ENCODE assay signal across 25 cellular contexts in the genomic region with DNA sequence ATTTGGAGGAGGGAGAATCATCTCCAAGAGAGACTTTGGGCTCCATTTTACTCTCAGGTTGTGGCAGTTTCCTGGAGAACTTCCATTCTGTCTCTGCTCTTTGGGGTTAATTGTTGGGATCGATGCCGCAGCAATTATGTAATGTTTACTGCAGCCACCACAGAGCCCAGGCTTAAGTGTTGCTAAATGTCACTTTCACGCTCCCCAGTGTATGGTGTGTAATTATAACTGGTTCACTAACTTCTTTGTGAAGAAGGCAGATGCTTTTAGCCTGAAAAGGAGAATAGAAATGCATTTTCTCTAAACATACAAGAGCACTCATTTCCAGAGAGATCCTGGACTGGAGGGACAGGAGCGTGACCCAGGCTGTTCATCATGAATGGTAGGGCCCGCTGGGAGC.
DNase-seq lines count a peak whose midpoint lies in the region; TF ChIP-seq lines count a peak whose summit lies in the region.
"Had no signal": no experiment of that assay in that cellular context is flagged by ENCODE, and none has a peak within 500 bp of the region (broad histone marks: within the 10 kb centered on the region; RNA-seq: fewer than 3 reads in every experiment).

No MANE protein-coding gene starts in this region.

- intact Hi-C loops in dorsolateral prefrontal cortex (cut with DNase I), result no loop called here

- no peak overlapping the region for H3K4me3 ChIP-seq in dorsolateral prefrontal cortex
- H3K4me3 ChIP-seq: psoas muscle, upper lobe of left lung had no signal

- H3K27ac ChIP-seq in dorsolateral prefrontal cortex, result no peak overlapping the region
- H3K27ac ChIP-seq: 22Rv1, upper lobe of left lung had no signal

- DNase-seq in NCI-H2029 (lab: John Stamatoyannopoulos, UW) (peak; percentile 14), NCI-H2029 treated with DMSO at 0.1 percent for 48 hours (lab: John Stamatoyannopoulos, UW) (no peak), NCI-H2081 treated with DMSO at 0.1 percent for 48 hours (lab: John Stamatoyannopoulos, UW) (peak; percentile 83), NCI-H774 (lab: John Stamatoyannopoulos, UW) (peak; percentile 72), retina (peak; percentile 51), SW480 (ENCODE audit: low spot score) (no peak), NCI-H526 (lab: John Stamatoyannopoulos, UW) (no peak), dorsolateral prefrontal cortex (no peak)
- DNase-seq: activated CD4-positive, alpha-beta T cell treated with anti-CD3 and anti-CD28 coated beads, Interleukin-2, amount 50 U/mL, for 4 hours; activated CD4-positive, CD25-positive, alpha-beta regulatory T cell; activated CD8-positive, alpha-beta memory T cell treated with anti-CD3 and anti-CD28 coated beads, Interleukin-2, amount 50 U/mL, for 48 hours; activated effector memory CD4-positive, alpha-beta T cell treated with Interleukin-2 at 50 U/mL for 16 hours; activated naive CD8-positive, alpha-beta T cell treated with anti-CD3 and anti-CD28 coated beads, Interleukin-2, amount 10 ng/mL, durations not matched to agents 7 days and 5 days; CD4-positive, alpha-beta memory T cell; GDM1; head of caudate nucleus; HFFc6; kidney glomerular epithelial cell; NCI-H2171 treated with DMSO at 0.1 percent for 48 hours; psoas muscle; SIG-M5; stimulated activated CD4-positive, alpha-beta T cell treated with anti-CD3 and anti-CD28 coated beads, Interleukin-1b, Interleukin-23, amount 100 ng/mL, for 48 hours; SW 1271; upper lobe of left lung had no signal

- TF ChIP-seq CTCF in dorsolateral prefrontal cortex (IDR thresholded peaks at IDR 0.05 in 54 of 56, conservative IDR thresholded peaks at IDR 0.05 in 2 of 56; ENCODE audit: low read depth in 1 of 56, partially characterized antibody in 56 of 56), result no peak

- no peaks in the 10 kb centered on the region for H3K27me3 ChIP-seq in dorsolateral prefrontal cortex
- H3K27me3 ChIP-seq: upper lobe of left lung had no signal

Comparison
In these comparisons a context has a peak if more than half of its experiments do, and no peak if none do; other contexts are left out.
1. DNase-seq: peak in NCI-H2029 (single experiment), NCI-H2081 treated with DMSO at 0.1 percent for 48 hours (single experiment), NCI-H774 (single experiment) and retina (single experiment); none in NCI-H2029 treated with DMSO at 0.1 percent for 48 hours (single experiment), SW480 (single experiment), NCI-H526 (0 of 2) and dorsolateral prefrontal cortex (0 of 10).